In genomic region chr2:70959851-70960832, GRCh38 we compare ENCODE assay signal across 11 cellular contexts. TPM values are rescaled to one million over a fixed set of nuclear protein-coding genes. Genes with fewer than 3 reads are reported as not detected.
DNase-seq lines count a peak whose midpoint lies in the region; ATAC-seq and TF ChIP-seq lines count a peak whose summit lies in the region.
"Had no signal": no experiment of that assay in that cellular context is flagged by ENCODE, and none has a peak within 500 bp of the region (broad histone marks: within the 10 kb centered on the region; RNA-seq: fewer than 3 reads in every experiment).

No MANE protein-coding gene starts in this region.

- DNase-seq in DND-41 (no peak), HCT116 (ENCODE audit: low read depth, low spot score) (no peak), brain microvascular endothelial cell (no peak), neuronal stem cell (ENCODE audit: low spot score) (no peak)
- DNase-seq: DMS153, SIG-M5 had no signal

- no peak overlapping the region for H2BK5ac ChIP-seq in neuronal stem cell (ENCODE audit: low read length)

- H3K18ac ChIP-seq in neuronal stem cell (ENCODE audit: low read length), result no peak overlapping the region

- no peak for ATAC-seq in DND-41 (ENCODE audit: insufficient read depth, low read depth)
- ATAC-seq in HCT116, result no peak
- no peak for ATAC-seq in GM21576 (IDR thresholded peaks at IDR 0.05; ENCODE audit: unreplicated experiment)
- ATAC-seq in activated T-helper 17 cell treated with anti-CD3 and anti-CD28 coated beads, Interleukin-2, amount 50 U/mL, for 72 hours (replicated peaks), result no peak
- no peak for ATAC-seq in HG02884 (IDR thresholded peaks at IDR 0.05; ENCODE audit: unreplicated experiment)

- WGBS in neuronal stem cell (ENCODE audit: extremely low coverage in 2 of 2, insufficient read length in 2 of 2, insufficient replicate concordance in 1 of 2), 2 donors, result no CpG with 5 or more reads among the region's 17 CpGs

- TF ChIP-seq CTCF in DND-41 (IDR thresholded peaks at IDR 0.05; ENCODE audit: borderline replicate concordance, extremely low read depth, low read length, poor library complexity, severe bottlenecking), result peak; percentile 40
- TF ChIP-seq CTCF in HCT116 (IDR thresholded peaks at IDR 0.05 in 2 of 3, conservative IDR thresholded peaks at IDR 0.05 in 1 of 3; ENCODE audit: borderline replicate concordance in 1 of 3, insufficient read depth in 1 of 3, low read depth in 2 of 3, low read length in 2 of 3), result peak in 2 of 3 experiments; percentile 40 to 51; a peak in 4 of 6 replicates
- TF ChIP-seq CTCF in brain microvascular endothelial cell (IDR thresholded peaks at IDR 0.05; ENCODE audit: low read depth, low read length, missing control alignments), result peak; percentile 29

- H3K23ac ChIP-seq in neuronal stem cell (ENCODE audit: low read depth, low read length, poor library complexity), result no peak overlapping the region

- no peak overlapping the region for H4K91ac ChIP-seq in neuronal stem cell (ENCODE audit: low read depth, low read length, poor library complexity)

- no peak overlapping the region for H3K27ac ChIP-seq in DND-41 (ENCODE audit: low read length)
- no peak overlapping the region for H3K27ac ChIP-seq in HCT116 (ENCODE audit: low read depth, low read length)
- H3K27ac ChIP-seq in brain microvascular endothelial cell, result no peak overlapping the region
- no peak overlapping the region for H3K27ac ChIP-seq in neuronal stem cell (replicated peaks; ENCODE audit: low read length)

- H3K4me3 Mint-ChIP-seq in activated T-helper 17 cell treated with anti-CD3 and anti-CD28 coated beads, Interleukin-2, amount 50 U/mL, for 72 hours, result no peak overlapping the region

- in situ Hi-C loops in brain microvascular endothelial cell (cut with HindIII; ENCODE audit: low pct_ligation_motif_present, low sequenced_read_pairs), result no loop called here

- H3K9me3 ChIP-seq in DND-41 (ENCODE audit: insufficient read depth, low read length, severe bottlenecking), result no peaks in the 10 kb centered on the region
- no peaks in the 10 kb centered on the region for H3K9me3 ChIP-seq in HCT116 (ENCODE audit: control insufficient read depth in 1 of 2, insufficient read depth in 1 of 2, low read depth in 1 of 2, low read length in 2 of 2)
- H3K9me3 ChIP-seq in neuronal stem cell (replicated peaks in 1 of 2; ENCODE audit: control insufficient read depth in 2 of 2, insufficient read depth in 1 of 2, low read depth in 1 of 2, low read length in 2 of 2), result no peaks in the 10 kb centered on the region

- peak overlapping the region; percentile 47 for H2AK5ac ChIP-seq in neuronal stem cell (ENCODE audit: low read depth, low read length)

- peaks cover 24% of the 10 kb centered on the region for H3K27me3 Mint-ChIP-seq in activated T-helper 17 cell treated with anti-CD3 and anti-CD28 coated beads, Interleukin-2, amount 50 U/mL, for 72 hours

- H3K36me3 Mint-ChIP-seq in activated T-helper 17 cell treated with anti-CD3 and anti-CD28 coated beads, Interleukin-2, amount 50 U/mL, for 72 hours (ENCODE audit: low read depth), result no peaks in the 10 kb centered on the region

- intact Hi-C loops in HCT116 (cut with micrococcal nuclease), result no loop called here

- H3K4me1 ChIP-seq in DND-41 (ENCODE audit: insufficient read depth, low read length), result peaks cover 5% of the 10 kb centered on the region
- H3K4me1 ChIP-seq in HCT116 (ENCODE audit: control insufficient read depth in 1 of 2, insufficient read depth in 2 of 2, low read length in 2 of 2), result peaks cover 0 to 7% of the 10 kb centered on the region in 2 experiments; a peak in 3 of 4 replicates
- H3K4me1 ChIP-seq in neuronal stem cell (ENCODE audit: control insufficient read depth in 2 of 2, insufficient read depth in 1 of 2, low read depth in 1 of 2, low read length in 2 of 2), result peaks cover 0 to 3% of the 10 kb centered on the region in 2 donors

- H4K20me1 ChIP-seq in DND-41 (ENCODE audit: insufficient read depth, low read length) (no peaks in the 10 kb centered on the region; the same call in 1 of the 2 replicates), HCT116 (ENCODE audit: insufficient read depth) (no peaks in the 10 kb centered on the region)

- no peaks in the 10 kb centered on the region for H3K79me2 ChIP-seq in DND-41 (ENCODE audit: insufficient read depth, low read length)
- no peaks in the 10 kb centered on the region for H3K79me2 ChIP-seq in HCT116 (ENCODE audit: insufficient read depth, low read length)

- no peak for TF ChIP-seq POLR2A in HCT116 (IDR thresholded peaks at IDR 0.05; ENCODE audit: borderline replicate concordance, extremely low read depth, insufficient read depth, insufficient read length)

- peak overlapping the region; percentile 44 for H2BK15ac ChIP-seq in neuronal stem cell (ENCODE audit: low read length)

- no peak for TF ChIP-seq RAD21 in HCT116 (IDR thresholded peaks at IDR 0.05; ENCODE audit: low read depth)

- no peaks in the 10 kb centered on the region for H3K9me2 ChIP-seq in HCT116 (ENCODE audit: insufficient read depth)

- no peak overlapping the region for H2AFZ ChIP-seq in DND-41 (ENCODE audit: low read depth, low read length)
- H2AFZ ChIP-seq in HCT116 (ENCODE audit: low read depth, low read length, poor library complexity, severe bottlenecking), result no peak overlapping the region
- H2AFZ ChIP-seq in neuronal stem cell (ENCODE audit: low read length), result no peak overlapping the region

- H3K4me2 ChIP-seq in DND-41 (ENCODE audit: insufficient read depth, low read length) (no peak overlapping the region), HCT116 (ENCODE audit: low read length) (no peak overlapping the region), neuronal stem cell (ENCODE audit: insufficient read depth, low read length, poor library complexity, severe bottlenecking) (no peak overlapping the region)

- no peak overlapping the region for H3K4ac ChIP-seq in neuronal stem cell (ENCODE audit: low read length)

- H2BK120ac ChIP-seq in neuronal stem cell (ENCODE audit: low read depth, low read length), result no peak overlapping the region

- RAD21 ChIA-PET in HCT116 (lab: Charles Lee; ENCODE audit: low non-redundant PET in 1 of 2, low total read pairs in 2 of 2, uncharacterized antibody in 2 of 2, unreplicated experiment in 2 of 2), result no interaction called here

- no peak overlapping the region for H2BK12ac ChIP-seq in neuronal stem cell (ENCODE audit: low read length)

- no peak overlapping the region for H3K27ac Mint-ChIP-seq in activated T-helper 17 cell treated with anti-CD3 and anti-CD28 coated beads, Interleukin-2, amount 50 U/mL, for 72 hours

- BruUV-seq in HCT116 (replicated peaks; lab: Mats Ljungman, UMichigan), result no TSS peak

- no peak overlapping the region for H4K8ac ChIP-seq in neuronal stem cell (ENCODE audit: low read depth, low read length)

- H3K36me3 ChIP-seq in DND-41 (ENCODE audit: insufficient read depth, low read length) (no peaks in the 10 kb centered on the region), HCT116 (ENCODE audit: control insufficient read depth in 1 of 2, insufficient read depth in 2 of 2, low read length in 2 of 2) (no peaks in the 10 kb centered on the region), brain microvascular endothelial cell (replicated peaks) (no peaks in the 10 kb centered on the region), neuronal stem cell (replicated peaks in 1 of 2; ENCODE audit: control insufficient read depth in 2 of 2, insufficient read depth in 2 of 2, low read length in 2 of 2) (no peaks in the 10 kb centered on the region)

- no peaks in the 10 kb centered on the region for H3K79me1 ChIP-seq in neuronal stem cell (ENCODE audit: low read depth, low read length)

- H3K14ac ChIP-seq in neuronal stem cell (ENCODE audit: low read length), result no peak overlapping the region

- no peak overlapping the region for H3K4me3 ChIP-seq in DND-41 (ENCODE audit: low read depth in 1 of 2, low read length in 2 of 2)
- no peak overlapping the region for H3K4me3 ChIP-seq in HCT116 (replicated peaks in 1 of 2; ENCODE audit: low read depth in 1 of 2, low read length in 2 of 2)
- H3K4me3 ChIP-seq in brain microvascular endothelial cell (ENCODE audit: low read depth, low read length), result no peak overlapping the region
- no peak overlapping the region for H3K4me3 ChIP-seq in neuronal stem cell (ENCODE audit: low read length in 2 of 2)

- POLR2A ChIA-PET in HCT116 (lab: Charles Lee), result no interaction called here

- H3K9ac ChIP-seq in DND-41 (ENCODE audit: low read depth, low read length) (no peak overlapping the region), HCT116 (ENCODE audit: low read length) (no peak overlapping the region), neuronal stem cell (ENCODE audit: low read depth, low read length, poor library complexity) (no peak overlapping the region)

- peaks cover 5% of the 10 kb centered on the region for H3K4me1 Mint-ChIP-seq in activated T-helper 17 cell treated with anti-CD3 and anti-CD28 coated beads, Interleukin-2, amount 50 U/mL, for 72 hours

- H3K27me3 ChIP-seq in DND-41 (ENCODE audit: insufficient read depth, low read length, poor library complexity), result peaks cover 4% of the 10 kb centered on the region
- peaks cover 11% of the 10 kb centered on the region for H3K27me3 ChIP-seq in HCT116 (ENCODE audit: insufficient read depth, low read length)
- H3K27me3 ChIP-seq in brain microvascular endothelial cell (replicated peaks), result peaks cover 8% of the 10 kb centered on the region
- peaks cover 0 to 19% (median 6%) of the 10 kb centered on the region in 3 experiments for H3K27me3 ChIP-seq in neuronal stem cell (ENCODE audit: control insufficient read depth in 3 of 3, insufficient read depth in 3 of 3, low read depth in 1 of 3, low read length in 3 of 3)

- CTCF ChIA-PET in HCT116 (lab: Charles Lee), result interaction anchor here (0.9 to 1.5 kb wide), 3 partner anchors 12 to 89 kb away, joined by 3 to 4 read pairs (median 3); no protein-coding TSS in a partner anchor

- no peaks in the 10 kb centered on the region for H3K9me3 Mint-ChIP-seq in activated T-helper 17 cell treated with anti-CD3 and anti-CD28 coated beads, Interleukin-2, amount 50 U/mL, for 72 hours

RNA-seq across cellular contexts. Expression of gene ANKRD53, which starts 18.3 kb away (rescaled TPM):
- not detected for total RNA-seq in HCT116 (2021; ENCODE audit: unreplicated experiment)
- polyA plus RNA-seq in HCT116 (2012), result 0.08 and 0.14 TPM in 2 replicates
- 0.33 TPM for polyA plus RNA-seq in neuronal stem cell (2013, experiment 1 of 2)
- polyA plus RNA-seq in neuronal stem cell (2013, experiment 2 of 2), result 0.35 TPM
- under 1 TPM in 1 of 2 donors, not detected in 1; 0.56 TPM for total RNA-seq in activated T-helper 17 cell treated with anti-CD3 and anti-CD28 coated beads, Interleukin-2, amount 50 U/mL, for 72 hours
- total RNA-seq: H4 had no signal

RNA-seq across cellular contexts. Expression of gene ATP6V1B1, which starts 24.4 kb away (rescaled TPM):
- 0.74 TPM for total RNA-seq in HCT116 (2021; ENCODE audit: unreplicated experiment)
- polyA plus RNA-seq in HCT116 (2012), result 0.59 and 0.64 TPM in 2 replicates
- 1.9 TPM for polyA plus RNA-seq in neuronal stem cell (2013, experiment 1 of 2)
- polyA plus RNA-seq in neuronal stem cell (2013, experiment 2 of 2), result 2.3 TPM
- total RNA-seq in activated T-helper 17 cell treated with anti-CD3 and anti-CD28 coated beads, Interleukin-2, amount 50 U/mL, for 72 hours, result not detected
- total RNA-seq: kidney epithelial cell had no signal

RNA-seq across cellular contexts. Expression of gene TEX261, which starts 34.5 kb away (rescaled TPM):
- total RNA-seq in HCT116 (2021; ENCODE audit: unreplicated experiment), result 37.9 TPM
- 20.9 and 30.0 TPM in 2 replicates for polyA plus RNA-seq in HCT116 (2012)
- 16.7 TPM for polyA plus RNA-seq in neuronal stem cell (2013, experiment 1 of 2)
- 16.5 TPM for polyA plus RNA-seq in neuronal stem cell (2013, experiment 2 of 2)
- 10 to 100 TPM; 27.2 to 66.9 TPM for total RNA-seq in activated T-helper 17 cell treated with anti-CD3 and anti-CD28 coated beads, Interleukin-2, amount 50 U/mL, for 72 hours

RNA-seq across cellular contexts. Expression of gene VAX2, which starts 59.8 kb away (rescaled TPM):
- total RNA-seq in HCT116 (2021; ENCODE audit: unreplicated experiment), result 0.61 TPM
- 0.35 and 0.70 TPM in 2 replicates for polyA plus RNA-seq in HCT116 (2012)
- polyA plus RNA-seq in neuronal stem cell (2013, experiment 1 of 2), result 2.1 TPM
- 2.4 TPM for polyA plus RNA-seq in neuronal stem cell (2013, experiment 2 of 2)
- total RNA-seq in activated T-helper 17 cell treated with anti-CD3 and anti-CD28 coated beads, Interleukin-2, amount 50 U/mL, for 72 hours, result not detected
- total RNA-seq: kidney epithelial cell had no signal
